8 cellular contexts compared by ENCODE assay signal in the genomic region with DNA sequence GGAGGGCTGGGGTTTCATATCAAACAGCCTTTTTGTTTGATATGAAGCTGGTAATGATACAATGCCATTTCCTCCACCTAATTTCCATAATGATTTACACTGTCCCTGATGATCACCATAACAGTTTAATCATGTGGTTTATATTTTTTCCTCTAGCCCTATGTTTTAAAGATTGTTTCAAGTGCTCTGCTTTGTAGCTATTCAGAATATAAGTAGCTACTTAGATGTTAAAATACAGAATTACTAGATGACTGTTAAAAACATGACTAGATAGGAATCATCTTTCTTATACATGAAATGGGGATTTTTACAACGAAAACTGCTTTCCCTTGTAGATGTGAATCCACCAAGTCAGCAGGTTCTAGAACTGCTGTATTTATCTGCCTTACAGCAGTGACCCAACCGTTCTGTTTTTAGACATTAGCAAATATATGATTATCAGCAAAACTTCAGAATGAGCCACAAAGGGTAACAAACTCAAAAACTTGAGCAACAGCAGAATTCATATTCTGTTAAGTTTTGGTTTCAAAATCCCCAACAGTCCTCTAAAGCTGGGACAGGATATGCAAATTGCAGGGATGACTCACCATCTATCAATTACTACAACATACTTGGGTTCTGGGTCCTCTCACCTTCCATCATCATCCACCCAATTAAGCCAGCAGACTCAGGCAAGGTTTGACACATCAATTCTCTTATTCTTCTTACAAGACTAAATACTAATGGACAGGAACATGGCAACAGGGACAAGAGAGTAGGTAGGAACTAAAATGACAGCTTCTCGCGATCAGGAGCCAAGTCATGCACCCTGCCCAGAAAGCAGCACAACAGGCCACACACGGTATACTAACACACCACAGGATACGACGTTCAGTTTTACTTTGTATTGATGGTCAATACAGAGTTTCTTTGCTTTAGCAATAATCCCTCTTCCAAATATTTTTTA.
A peak's percentile ranks its signal among the peaks of the same experiment; 100 is the strongest.
DNase-seq lines count a peak whose midpoint lies in the region; ATAC-seq, FAIRE-seq and TF ChIP-seq lines count a peak whose summit lies in the region.

No MANE protein-coding gene starts in this region.

- no peaks in the 10 kb centered on the region; the same call in 1 of the 2 replicates for H3K36me3 ChIP-seq in HUES48 (ENCODE audit: control insufficient read depth, insufficient read depth, low read length)

- ATAC-seq in GM21576 (IDR thresholded peaks at IDR 0.05; ENCODE audit: unreplicated experiment): peak; percentile 78

- H3K27ac ChIP-seq in HUES48 (ENCODE audit: low read depth, low read length) (peak overlapping the region; percentile 72), temporal lobe (ENCODE audit: low read depth, low read length) (peak overlapping the region; percentile 95)

- H3K27ac Mint-ChIP-seq in activated naive CD8-positive, alpha-beta T cell: peak overlapping the region; percentile 98

- H3K36me3 Mint-ChIP-seq in activated naive CD8-positive, alpha-beta T cell: peaks cover 8% of the 10 kb centered on the region

- peaks cover 3% of the 10 kb centered on the region for H3K9me3 Mint-ChIP-seq in activated naive CD8-positive, alpha-beta T cell (ENCODE audit: low read depth)

- no peak; the same call in 1 of the 2 replicates for TF ChIP-seq POLR2A in GM12892 (IDR thresholded peaks at IDR 0.05; ENCODE audit: low read depth, low read length)

- H3K4me1 ChIP-seq in HUES48 (ENCODE audit: control insufficient read depth, insufficient read depth, low read length): peaks cover 55% of the 10 kb centered on the region

- no peaks in the 10 kb centered on the region for H3K27me3 Mint-ChIP-seq in activated naive CD8-positive, alpha-beta T cell

- DNase-seq in GM12892 (ENCODE audit: insufficient read length): no peak
- DNase-seq in hepatic stellate cell (ENCODE audit: low spot score): peak; percentile 34
- DNase-seq in NCI-H526 treated with DMSO at 0.1 percent for 48 hours (lab: John Stamatoyannopoulos, UW): no peak
- no peak for DNase-seq in effector CD8-positive, alpha-beta T cell (lab: John Stamatoyannopoulos, UW)

- H3K4me3 Mint-ChIP-seq in activated naive CD8-positive, alpha-beta T cell: peak overlapping the region; percentile 79

- no peaks in the 10 kb centered on the region for H3K9me3 ChIP-seq in HUES48 (ENCODE audit: control insufficient read depth, insufficient read depth, low read length)

- H3K9ac ChIP-seq in HUES48 (ENCODE audit: low read depth, low read length): no peak overlapping the region

- no peaks in the 10 kb centered on the region for H3K27me3 ChIP-seq in HUES48 (ENCODE audit: control insufficient read depth, insufficient read depth, low read length)

- no peak overlapping the region for H3K4me3 ChIP-seq in HUES48 (ENCODE audit: low read depth, low read length)

- peaks cover 96% of the 10 kb centered on the region for H3K4me1 Mint-ChIP-seq in activated naive CD8-positive, alpha-beta T cell (ENCODE audit: low read depth)

- FAIRE-seq in GM12892 (lab: Jason Lieb, UNC): peak; percentile 97
